In the genomic region with DNA sequence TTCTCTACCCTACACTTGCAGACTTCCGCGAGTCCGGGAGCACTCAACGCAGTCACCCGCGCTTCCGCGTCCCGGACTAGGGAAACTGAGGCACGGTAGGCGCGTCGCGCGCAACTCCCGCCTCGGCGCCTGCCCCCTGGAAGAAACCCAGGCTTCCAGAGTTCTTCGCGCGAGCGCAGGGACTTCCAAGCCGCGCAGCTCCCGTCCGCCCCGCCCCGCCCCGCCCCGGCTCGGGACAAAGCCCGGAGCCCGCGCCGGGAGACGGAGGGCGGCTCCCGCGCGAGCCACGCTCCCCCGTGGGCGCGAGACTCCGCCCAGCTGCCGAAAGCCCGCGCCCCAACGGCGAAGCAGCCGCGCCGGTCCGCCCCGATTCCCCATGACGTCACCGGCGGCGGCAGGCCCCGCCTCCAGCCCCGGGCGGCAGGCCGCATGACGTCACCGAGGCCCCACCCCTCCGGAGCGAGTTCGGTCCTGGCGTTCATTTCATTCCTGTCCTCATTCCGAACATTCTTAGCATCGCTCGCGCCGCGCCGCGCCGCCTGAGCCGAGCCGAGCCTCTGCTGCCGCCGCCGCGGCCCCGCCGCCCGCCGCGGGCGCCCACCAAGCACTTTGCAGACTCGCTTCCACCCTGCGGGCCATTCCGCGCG, we compare ENCODE assay signal across 1 cellular context.
TF ChIP-seq lines count a peak whose summit lies in the region.

Gene TEAD1 (plus strand): TSS at position 498 of the 647 bp plus-strand sequence.

TF ChIP-seq in K562, 482 proteins besides CTCF, POLR2A, EP300 and RAD21 (continued from another document and continues in another):
- TF ChIP-seq MYC (IDR thresholded peaks at IDR 0.05; ENCODE audit: low read depth, low read length) = peak; percentile 71
- no peak for TF ChIP-seq MYC (CRISPR knock-in tag; IDR thresholded peaks at IDR 0.05; ENCODE audit: borderline replicate concordance, low read depth)
- peak; percentile 56; the same call in 1 of the 2 replicates for TF ChIP-seq ZBTB2 (IDR thresholded peaks at IDR 0.05)
- TF ChIP-seq THAP12 (CRISPR knock-in tag; IDR thresholded peaks at IDR 0.05) = peak; percentile 53
- TF ChIP-seq ZBTB8A (IDR thresholded peaks at IDR 0.05; ENCODE audit: partially characterized antibody) = no peak
- no peak for TF ChIP-seq ZNF507 (tag; conservative IDR thresholded peaks at IDR 0.05)
- TF ChIP-seq SIN3A (IDR thresholded peaks at IDR 0.05; ENCODE audit: borderline replicate concordance in 2 of 2, control insufficient read depth in 1 of 2, low read depth in 2 of 2, low read length in 2 of 2) = no peak; a peak in 1 of 4 replicates
- TF ChIP-seq ZNF584 (CRISPR knock-in tag; IDR thresholded peaks at IDR 0.05; ENCODE audit: low read depth) = peak; percentile 91; the same call in 1 of the 2 replicates
- no peak for TF ChIP-seq PRDM10 (IDR thresholded peaks at IDR 0.05; ENCODE audit: partially characterized antibody)
- TF ChIP-seq POU5F1 (IDR thresholded peaks at IDR 0.05; ENCODE audit: borderline replicate concordance, low read depth, low read length, partially characterized antibody) = no peak
- TF ChIP-seq GATAD2A (IDR thresholded peaks at IDR 0.05) = peak; percentile 80
- peak; percentile 34; the same call in 1 of the 2 replicates for TF ChIP-seq GABPA (tag; conservative IDR thresholded peaks at IDR 0.05; ENCODE audit: low read depth)
- TF ChIP-seq ZNF589 (CRISPR knock-in tag; IDR thresholded peaks at IDR 0.05; ENCODE audit: low read depth) = peak; percentile 76; the same call in 1 of the 2 replicates
- 0 out of 2 replicates have a peak, but pooled peaks have one; percentile 51 for TF ChIP-seq SMARCE1 (IDR thresholded peaks at IDR 0.05)
- no peak for TF ChIP-seq ZNF644 (tag; IDR thresholded peaks at IDR 0.05; ENCODE audit: low read depth)
- TF ChIP-seq ZBTB26 (CRISPR knock-in tag; IDR thresholded peaks at IDR 0.05) = no peak
- no peak for TF ChIP-seq MYBL2 (IDR thresholded peaks at IDR 0.05; ENCODE audit: low read depth)
- TF ChIP-seq MYBL2 (CRISPR knock-in tag; IDR thresholded peaks at IDR 0.05; ENCODE audit: borderline replicate concordance) = no peak
- no peak for TF ChIP-seq SRSF3 (IDR thresholded peaks at IDR 0.05; ENCODE audit: insufficient read depth, low read length)
- TF ChIP-seq GTF2A2 (tag; IDR thresholded peaks at IDR 0.05) = no peak
- no peak for TF ChIP-seq HCFC1 (IDR thresholded peaks at IDR 0.05; ENCODE audit: low read depth, low read length)
- TF ChIP-seq HDAC1 (IDR thresholded peaks at IDR 0.05) = peak in 1 of 2 experiments; percentile 40; a peak in 1 of 4 replicates
- peak; percentile 35 to 45; a peak in 1 of 4 replicates for TF ChIP-seq TBL1XR1 (IDR thresholded peaks at IDR 0.05; ENCODE audit: low read length in 2 of 2)
- TF ChIP-seq ZNF232 (CRISPR knock-in tag; IDR thresholded peaks at IDR 0.05) = no peak
- no peak for TF ChIP-seq ZNF274 (IDR thresholded peaks at IDR 0.05; ENCODE audit: borderline replicate concordance, low read depth, low read length)
- peak; percentile 78 for TF ChIP-seq FOSL1 (tag; conservative IDR thresholded peaks at IDR 0.05)
- peak; percentile 37; the same call in 1 of the 2 replicates for TF ChIP-seq KLF13 (tag; IDR thresholded peaks at IDR 0.05; ENCODE audit: borderline replicate concordance, low read depth)
- TF ChIP-seq BRD4 (IDR thresholded peaks at IDR 0.05) = no peak
- TF ChIP-seq ETS2 (tag; IDR thresholded peaks at IDR 0.05; ENCODE audit: borderline replicate concordance, poor library complexity, severe bottlenecking) = no peak
- TF ChIP-seq SIN3B (IDR thresholded peaks at IDR 0.05; ENCODE audit: low read depth) = peak; percentile 22; the same call in 1 of the 2 replicates
- no peak for TF ChIP-seq LARP7 (IDR thresholded peaks at IDR 0.05)
- TF ChIP-seq SRSF9 (IDR thresholded peaks at IDR 0.05; ENCODE audit: borderline replicate concordance, low read depth, low read length) = no peak
- no peak for TF ChIP-seq E2F5 (CRISPR knock-in tag; IDR thresholded peaks at IDR 0.05)
- TF ChIP-seq, protein P1, sequence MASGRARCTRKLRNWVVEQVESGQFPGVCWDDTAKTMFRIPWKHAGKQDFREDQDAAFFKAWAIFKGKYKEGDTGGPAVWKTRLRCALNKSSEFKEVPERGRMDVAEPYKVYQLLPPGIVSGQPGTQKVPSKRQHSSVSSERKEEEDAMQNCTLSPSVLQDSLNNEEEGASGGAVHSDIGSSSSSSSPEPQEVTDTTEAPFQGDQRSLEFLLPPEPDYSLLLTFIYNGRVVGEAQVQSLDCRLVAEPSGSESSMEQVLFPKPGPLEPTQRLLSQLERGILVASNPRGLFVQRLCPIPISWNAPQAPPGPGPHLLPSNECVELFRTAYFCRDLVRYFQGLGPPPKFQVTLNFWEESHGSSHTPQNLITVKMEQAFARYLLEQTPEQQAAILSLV (tag; IDR thresholded peaks at IDR 0.05) = no peak
- peak; percentile 77 for TF ChIP-seq SUPT5H (IDR thresholded peaks at IDR 0.05)
- peak; percentile 18; the same call in 1 of the 2 replicates for TF ChIP-seq ZFX (CRISPR knock-in tag; IDR thresholded peaks at IDR 0.05)
- TF ChIP-seq, protein P2, sequence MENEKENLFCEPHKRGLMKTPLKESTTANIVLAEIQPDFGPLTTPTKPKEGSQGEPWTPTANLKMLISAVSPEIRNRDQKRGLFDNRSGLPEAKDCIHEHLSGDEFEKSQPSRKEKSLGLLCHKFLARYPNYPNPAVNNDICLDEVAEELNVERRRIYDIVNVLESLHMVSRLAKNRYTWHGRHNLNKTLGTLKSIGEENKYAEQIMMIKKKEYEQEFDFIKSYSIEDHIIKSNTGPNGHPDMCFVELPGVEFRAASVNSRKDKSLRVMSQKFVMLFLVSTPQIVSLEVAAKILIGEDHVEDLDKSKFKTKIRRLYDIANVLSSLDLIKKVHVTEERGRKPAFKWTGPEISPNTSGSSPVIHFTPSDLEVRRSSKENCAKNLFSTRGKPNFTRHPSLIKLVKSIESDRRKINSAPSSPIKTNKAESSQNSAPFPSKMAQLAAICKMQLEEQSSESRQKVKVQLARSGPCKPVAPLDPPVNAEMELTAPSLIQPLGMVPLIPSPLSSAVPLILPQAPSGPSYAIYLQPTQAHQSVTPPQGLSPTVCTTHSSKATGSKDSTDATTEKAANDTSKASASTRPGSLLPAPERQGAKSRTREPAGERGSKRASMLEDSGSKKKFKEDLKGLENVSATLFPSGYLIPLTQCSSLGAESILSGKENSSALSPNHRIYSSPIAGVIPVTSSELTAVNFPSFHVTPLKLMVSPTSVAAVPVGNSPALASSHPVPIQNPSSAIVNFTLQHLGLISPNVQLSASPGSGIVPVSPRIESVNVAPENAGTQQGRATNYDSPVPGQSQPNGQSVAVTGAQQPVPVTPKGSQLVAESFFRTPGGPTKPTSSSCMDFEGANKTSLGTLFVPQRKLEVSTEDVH (IDR thresholded peaks at IDR 0.05; ENCODE audit: low read depth, partially characterized antibody) = no peak
- TF ChIP-seq PRPF4 (IDR thresholded peaks at IDR 0.05; ENCODE audit: insufficient read depth, low read depth, low read length, poor library complexity, severe bottlenecking) = no peak
- no peak for TF ChIP-seq TSC22D4 (tag; IDR thresholded peaks at IDR 0.05)
- TF ChIP-seq ZNF316 (IDR thresholded peaks at IDR 0.05) = no peak
- no peak for TF ChIP-seq PRMT5 (CRISPR knock-in tag; IDR thresholded peaks at IDR 0.05)
- TF ChIP-seq ZNF77 (CRISPR knock-in tag; IDR thresholded peaks at IDR 0.05) = no peak
- peak; percentile 28 for TF ChIP-seq NEUROD1 (IDR thresholded peaks at IDR 0.05; ENCODE audit: borderline replicate concordance, low read depth, low read length, partially characterized antibody)
- TF ChIP-seq TOE1 (IDR thresholded peaks at IDR 0.05; ENCODE audit: borderline replicate concordance) = 0 out of 2 replicates have a peak, but pooled peaks have one; percentile 28
- no peak for TF ChIP-seq TOE1 (CRISPR knock-in tag; IDR thresholded peaks at IDR 0.05; ENCODE audit: borderline replicate concordance, low read depth)
- no peak for TF ChIP-seq SMC3 (conservative IDR thresholded peaks at IDR 0.05; ENCODE audit: insufficient read depth, low read depth, low read length)
- TF ChIP-seq ZKSCAN3 (CRISPR knock-in tag; IDR thresholded peaks at IDR 0.05) = no peak
- no peak for TF ChIP-seq SP2 (IDR thresholded peaks at IDR 0.05; ENCODE audit: extremely low read depth, low read depth, low read length, poor library complexity, severe bottlenecking)
- TF ChIP-seq SP1 (CRISPR knock-in tag; IDR thresholded peaks at IDR 0.05) = peak; percentile 84; the same call in 1 of the 2 replicates
- TF ChIP-seq TAF9B (IDR thresholded peaks at IDR 0.05; ENCODE audit: partially characterized antibody) = peak; percentile 47
- TF ChIP-seq RBBP5 (IDR thresholded peaks at IDR 0.05; ENCODE audit: borderline replicate concordance, insufficient read depth, low read length, poor library complexity, severe bottlenecking) = peak; percentile 51
- TF ChIP-seq SETDB1 (IDR thresholded peaks at IDR 0.05; ENCODE audit: low read length) = no peak
- no peak for TF ChIP-seq U2AF2 (optimal IDR thresholded peaks at IDR 0.05; ENCODE audit: low read depth, low read length)
- TF ChIP-seq SAFB (IDR thresholded peaks at IDR 0.05; ENCODE audit: borderline replicate concordance, low read depth, low read length) = peak; percentile 100
